ENCODE assay signal across 18 cellular contexts in the genomic region with DNA sequence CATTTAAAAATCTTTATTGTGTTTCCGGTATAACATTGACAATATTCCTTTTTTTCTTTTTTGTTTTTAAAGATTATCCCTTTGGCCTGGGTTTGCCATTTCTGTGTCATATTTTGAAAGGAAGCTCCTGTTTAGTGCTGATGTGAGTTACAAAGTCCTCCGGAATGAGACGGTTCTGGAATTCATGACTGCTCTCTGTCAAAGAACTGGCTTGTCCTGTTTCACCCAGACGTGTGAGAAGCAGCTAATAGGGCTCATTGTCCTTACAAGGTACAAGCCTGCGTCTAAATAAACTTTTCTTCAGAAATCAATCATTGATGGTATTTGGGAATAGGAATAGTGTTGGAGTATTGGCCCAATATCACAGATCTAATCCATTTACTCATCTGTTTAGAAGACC. TPM values are rescaled to one million over a fixed set of nuclear protein-coding genes. Genes with fewer than 3 reads are reported as not detected.
DNase-seq lines count a peak whose midpoint lies in the region; ATAC-seq, FAIRE-seq and TF ChIP-seq lines count a peak whose summit lies in the region.
"Had no signal": no experiment of that assay in that cellular context is flagged by ENCODE, and none has a peak within 500 bp of the region (broad histone marks: within the 10 kb centered on the region; RNA-seq: fewer than 3 reads in every experiment).

No MANE protein-coding gene starts in this region.

- no peak overlapping the region for H3K4me3 Mint-ChIP-seq in activated CD8-positive, alpha-beta memory T cell treated with anti-CD3 and anti-CD28 coated beads, Interleukin-2, amount 10 ng/mL, durations not matched to agents 7 days and 5 days
- H3K4me3 Mint-ChIP-seq in activated CD4-positive, alpha-beta memory T cell treated with anti-CD3 and anti-CD28 coated beads for 36 hours, result no peak overlapping the region
- H3K4me3 Mint-ChIP-seq: H9, HFFc6 had no signal

- peaks cover 2% of the 10 kb centered on the region for H3K4me1 ChIP-seq in mesendoderm (ENCODE audit: control insufficient read depth, low read depth, low read length)
- H3K4me1 ChIP-seq: BE2C, SJCRH30 had no signal

- H3K4me3 ChIP-seq in epithelial cell of esophagus (ENCODE audit: low read length) (no peak overlapping the region), mesendoderm (ENCODE audit: low read length) (no peak overlapping the region)
- H3K4me3 ChIP-seq: SJCRH30 had no signal

- H3K9me3 Mint-ChIP-seq in activated CD8-positive, alpha-beta memory T cell treated with anti-CD3 and anti-CD28 coated beads, Interleukin-2, amount 10 ng/mL, durations not matched to agents 7 days and 5 days (ENCODE audit: low read depth), result no peaks in the 10 kb centered on the region
- no peaks in the 10 kb centered on the region for H3K9me3 Mint-ChIP-seq in activated CD4-positive, alpha-beta memory T cell treated with anti-CD3 and anti-CD28 coated beads for 36 hours
- H3K9me3 Mint-ChIP-seq: H9, HFFc6 had no signal

- no peaks in the 10 kb centered on the region for H3K27me3 Mint-ChIP-seq in activated CD8-positive, alpha-beta memory T cell treated with anti-CD3 and anti-CD28 coated beads, Interleukin-2, amount 10 ng/mL, durations not matched to agents 7 days and 5 days
- H3K27me3 Mint-ChIP-seq in activated CD4-positive, alpha-beta memory T cell treated with anti-CD3 and anti-CD28 coated beads for 36 hours, result no peaks in the 10 kb centered on the region

- H3K79me2 ChIP-seq in mesendoderm (ENCODE audit: control insufficient read depth, insufficient read depth, low read length), result no peaks in the 10 kb centered on the region

- H3K27me3 ChIP-seq in mesendoderm (ENCODE audit: insufficient read depth, low read length, poor library complexity), result no peaks in the 10 kb centered on the region
- H3K27me3 ChIP-seq: BE2C, SJCRH30 had no signal

- DNase-seq in GM12892 (ENCODE audit: insufficient read length) (no peak), epithelial cell of esophagus (ENCODE audit: low read depth) (peak; percentile 75), mesendoderm (peak; percentile 21), GM20000 (ENCODE audit: low spot score) (no peak)
- no peak for DNase-seq in activated CD8-positive, alpha-beta memory T cell treated with anti-CD3 and anti-CD28 coated beads, Interleukin-2, amount 10 ng/mL, durations not matched to agents 7 days and 5 days
- no peak for DNase-seq in activated CD4-positive, alpha-beta T cell treated with anti-CD3 and anti-CD28 coated beads, Interleukin-2, amount 50 U/mL, for 48 hours
- no peak for DNase-seq in activated CD4-positive, alpha-beta memory T cell treated with anti-CD3 and anti-CD28 coated beads for 36 hours
- DNase-seq: BE2C, DMS79 treated with DMSO at 0.1 percent for 48 hours, H9, HFFc6, Karpas-422, NCI-H1694, NCI-H2081, NCI-H446, NCI-H526, SJCRH30 had no signal

- no peak overlapping the region for H4K8ac ChIP-seq in mesendoderm (ENCODE audit: low read depth, low read length)

- no peaks in the 10 kb centered on the region for H3K79me1 ChIP-seq in mesendoderm (ENCODE audit: low read length)

- H2AK5ac ChIP-seq in mesendoderm (ENCODE audit: low read length), result no peak overlapping the region

- no peak overlapping the region for H3K27ac Mint-ChIP-seq in activated CD8-positive, alpha-beta memory T cell treated with anti-CD3 and anti-CD28 coated beads, Interleukin-2, amount 10 ng/mL, durations not matched to agents 7 days and 5 days
- no peak overlapping the region for H3K27ac Mint-ChIP-seq in activated CD4-positive, alpha-beta memory T cell treated with anti-CD3 and anti-CD28 coated beads for 36 hours
- H3K27ac Mint-ChIP-seq: H9, HFFc6 had no signal

- no peak overlapping the region for H4K5ac ChIP-seq in mesendoderm (ENCODE audit: low read length)

- no peak overlapping the region for H2BK15ac ChIP-seq in mesendoderm (replicated peaks; ENCODE audit: low read depth)

- H3K36me3 Mint-ChIP-seq in activated CD8-positive, alpha-beta memory T cell treated with anti-CD3 and anti-CD28 coated beads, Interleukin-2, amount 10 ng/mL, durations not matched to agents 7 days and 5 days, result no peaks in the 10 kb centered on the region
- H3K36me3 Mint-ChIP-seq in activated CD4-positive, alpha-beta memory T cell treated with anti-CD3 and anti-CD28 coated beads for 36 hours, result no peaks in the 10 kb centered on the region

- POLR2A ChIA-PET in activated CD4-positive, alpha-beta memory T cell treated with anti-CD3 and anti-CD28 coated beads for 36 hours (lab: Charles Lee), result no interaction called here

- ATAC-seq in activated CD8-positive, alpha-beta memory T cell treated with anti-CD3 and anti-CD28 coated beads, Interleukin-2, amount 10 ng/mL, durations not matched to agents 7 days and 5 days, result no peak

- no peak overlapping the region for H2BK120ac ChIP-seq in mesendoderm (ENCODE audit: low read depth, low read length)

- no peak overlapping the region for H3K4ac ChIP-seq in mesendoderm (ENCODE audit: low read depth, low read length)

- H2BK5ac ChIP-seq in mesendoderm (ENCODE audit: low read length), result no peak overlapping the region

- H3K56ac ChIP-seq in mesendoderm (ENCODE audit: low read length), result no peak overlapping the region

- no peaks in the 10 kb centered on the region for H3K36me3 ChIP-seq in mesendoderm (ENCODE audit: control insufficient read depth, insufficient read depth, low read length)
- H3K36me3 ChIP-seq: BE2C, SJCRH30 had no signal

- FAIRE-seq in GM12892 (lab: Jason Lieb, UNC), result peak; percentile 9
- FAIRE-seq: RCC 7860 had no signal

- CTCF ChIA-PET in activated CD8-positive, alpha-beta memory T cell treated with anti-CD3 and anti-CD28 coated beads, Interleukin-2, amount 10 ng/mL, durations not matched to agents 7 days and 5 days (lab: Charles Lee), result interaction anchor here (0.9 kb wide), 1 partner anchor 8 kb away, joined by 3 read pairs; no protein-coding TSS in a partner anchor
- CTCF ChIA-PET in activated CD4-positive, alpha-beta memory T cell treated with anti-CD3 and anti-CD28 coated beads for 36 hours (lab: Charles Lee), result interaction anchor here (0.8 kb wide), 1 partner anchor 36 kb away, joined by 3 read pairs; no protein-coding TSS in a partner anchor

- no peak overlapping the region for H3K4me2 ChIP-seq in mesendoderm (ENCODE audit: low read length)

- no peaks in the 10 kb centered on the region for H3K4me1 Mint-ChIP-seq in activated CD8-positive, alpha-beta memory T cell treated with anti-CD3 and anti-CD28 coated beads, Interleukin-2, amount 10 ng/mL, durations not matched to agents 7 days and 5 days
- H3K4me1 Mint-ChIP-seq in activated CD4-positive, alpha-beta memory T cell treated with anti-CD3 and anti-CD28 coated beads for 36 hours (ENCODE audit: low read depth), result no peaks in the 10 kb centered on the region

- no peak for TF ChIP-seq POLR2A in GM12892 (IDR thresholded peaks at IDR 0.05; ENCODE audit: low read depth, low read length)

- H3K9ac ChIP-seq in mesendoderm (ENCODE audit: low read length), result no peak overlapping the region

- no peak overlapping the region for H3K27ac ChIP-seq in mesendoderm (ENCODE audit: low read depth, low read length)
- H3K27ac ChIP-seq: SJCRH30 had no signal

- no peak overlapping the region for H3K18ac ChIP-seq in mesendoderm (ENCODE audit: low read length)

- no peak overlapping the region for H3K23ac ChIP-seq in mesendoderm (ENCODE audit: low read length)

- TF ChIP-seq CTCF in epithelial cell of esophagus (IDR thresholded peaks at IDR 0.05; ENCODE audit: insufficient read depth, low read depth, low read length, missing control alignments) (no peak), GM20000 (IDR thresholded peaks at IDR 0.05; ENCODE audit: extremely low read depth, missing control alignments) (no peak)

- intact Hi-C loops in activated CD4-positive, alpha-beta memory T cell treated with anti-CD3 and anti-CD28 coated beads for 36 hours (cut with micrococcal nuclease), result no loop called here

- no CpG with 5 or more reads among the region's 5 CpGs for WGBS in mesendoderm (ENCODE audit: extremely low coverage, insufficient coverage, low lambda C conversion rate)

RNA-seq across cellular contexts. Expression of gene PIWIL4, which starts 19.8 kb away (rescaled TPM):
- 0.40 TPM for polyA plus RNA-seq in GM12892 (2012; ENCODE audit: missing spikeins)
- polyA plus RNA-seq in mesendoderm (2013, experiment 1 of 2), result 0.13 TPM
- 0.21 TPM for polyA plus RNA-seq in mesendoderm (2013, experiment 2 of 2)
- under 1 TPM; 0.75 to 0.79 TPM for total RNA-seq in activated CD8-positive, alpha-beta memory T cell treated with anti-CD3 and anti-CD28 coated beads, Interleukin-2, amount 10 ng/mL, durations not matched to agents 7 days and 5 days
- under 1 TPM; 0.29 to 0.90 TPM for total RNA-seq in activated CD4-positive, alpha-beta memory T cell treated with anti-CD3 and anti-CD28 coated beads for 36 hours
- total RNA-seq: H9, SJCRH30 had no signal

RNA-seq across cellular contexts. Expression of gene FUT4, which starts 43.3 kb away (rescaled TPM):
- polyA plus RNA-seq in GM12892 (2012; ENCODE audit: missing spikeins), result 1.4 TPM
- polyA plus RNA-seq in mesendoderm (2013, experiment 1 of 2), result 6.3 TPM
- 6.4 TPM for polyA plus RNA-seq in mesendoderm (2013, experiment 2 of 2)
- 1 to 10 TPM; 5.8 to 6.5 TPM for total RNA-seq in activated CD8-positive, alpha-beta memory T cell treated with anti-CD3 and anti-CD28 coated beads, Interleukin-2, amount 10 ng/mL, durations not matched to agents 7 days and 5 days
- total RNA-seq in activated CD4-positive, alpha-beta memory T cell treated with anti-CD3 and anti-CD28 coated beads for 36 hours, result 1 to 10 TPM; 3.6 to 3.9 TPM

Comparison
In these comparisons a context has a peak if more than half of its experiments do, and no peak if none do; other contexts are left out.
1. DNase-seq: peak in epithelial cell of esophagus (single experiment) and mesendoderm (single experiment); none in GM12892 (single experiment), activated CD8-positive, alpha-beta memory T cell treated with anti-CD3 and anti-CD28 coated beads, Interleukin-2, amount 10 ng/mL, durations not matched to agents 7 days and 5 days (single experiment), activated CD4-positive, alpha-beta T cell treated with anti-CD3 and anti-CD28 coated beads, Interleukin-2, amount 50 U/mL, for 48 hours (0 of 2), activated CD4-positive, alpha-beta memory T cell treated with anti-CD3 and anti-CD28 coated beads for 36 hours (single experiment) and GM20000 (single experiment).